Comparison of ENCODE assay signal across 24 cellular contexts in the genomic region with DNA sequence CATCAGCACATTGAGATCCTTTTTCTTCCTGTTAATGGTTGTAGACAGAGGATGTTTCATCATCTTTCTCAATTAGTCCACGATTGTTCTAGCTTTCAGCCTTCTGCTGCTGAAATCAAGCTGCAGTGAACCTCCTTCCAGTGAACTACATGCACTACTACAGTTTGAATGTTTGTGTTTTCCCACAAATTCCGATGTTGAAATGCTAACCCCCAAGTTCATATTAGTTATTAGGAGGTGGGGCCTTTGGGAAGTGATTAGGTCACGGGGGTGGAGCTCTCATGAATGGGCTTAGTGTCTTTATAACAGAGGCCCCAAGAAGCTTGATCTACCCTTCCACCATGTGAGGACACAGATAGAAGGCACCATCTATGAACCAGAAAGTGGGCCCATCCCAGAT. TPM values are rescaled to one million over a fixed set of nuclear protein-coding genes. Genes with fewer than 3 reads are reported as not detected.
"Had no signal": no experiment of that assay in that cellular context is flagged by ENCODE, and none has a peak within 500 bp of the region (broad histone marks: within the 10 kb centered on the region; RNA-seq: fewer than 3 reads in every experiment).

No MANE protein-coding gene starts in this region.

- H3K36me3 ChIP-seq: WERI-Rb-1 had no signal

- DNase-seq: activated CD4-positive, alpha-beta T cell treated with anti-CD3 and anti-CD28 coated beads for 36 hours; activated CD4-positive, alpha-beta T cell treated with anti-CD3 and anti-CD28 coated beads, Interleukin-2, amount 50 U/mL, for 1 hour; activated CD8-positive, alpha-beta memory T cell treated with anti-CD3 and anti-CD28 coated beads, Interleukin-2, amount 50 U/mL, for 4 hours; activated CD8-positive, alpha-beta T cell treated with anti-CD3 and anti-CD28 coated beads for 36 hours; activated naive CD4-positive, alpha-beta T cell treated with Interleukin-2 at 50 U/mL for 16 hours; activated naive CD8-positive, alpha-beta T cell treated with anti-CD3 and anti-CD28 coated beads, Interleukin-2, amount 50 U/mL, for 24 hours; activated T-cell treated with anti-CD3 and anti-CD28 coated beads, Interleukin-2, amount 50 U/mL, for 72 hours; amygdala; KG1; NCI-H1092; NCI-H1417; NCI-H1930; NCI-H2171; NCI-H2227 treated with DMSO at 0.1 percent for 48 hours; NCI-H446 treated with DMSO at 0.1 percent for 48 hours; NCI-H524 treated with DMSO at 0.1 percent for 48 hours; NCI-H82; SHP77 treated with DMSO at 0.1 percent for 48 hours; T-helper 1 cell; WERI-Rb-1 had no signal

- H3K27ac ChIP-seq: WERI-Rb-1 had no signal

RNA-seq across cellular contexts. Expression of a gene that starts 32.9 kb away (rescaled TPM):
- total RNA-seq: activated CD4-positive, alpha-beta T cell treated with anti-CD3 and anti-CD28 coated beads for 36 hours; activated CD8-positive, alpha-beta T cell treated with anti-CD3 and anti-CD28 coated beads for 36 hours; activated naive CD4-positive, alpha-beta T cell treated with anti-CD3 and anti-CD28 coated beads, Interleukin-2, amount 50 U/mL, for 72 hours; activated T-cell treated with anti-CD3 and anti-CD28 coated beads, Interleukin-2, amount 50 U/mL, for 72 hours; LHCN-M2; M059J; T-helper 2 cell treated with Interferon-gamma antibody and Interleukin-4, amounts not matched to agents 100 ng/mL and 5 ng/mL, for 36 hours had no signal
